ENCODE assay signal across 9 cellular contexts in genomic region chr5:58545912-58546311, GRCh38. TPM values are rescaled to one million over a fixed set of nuclear protein-coding genes. Genes with fewer than 3 reads are reported as not detected.
DNase-seq lines count a peak whose midpoint lies in the region; ATAC-seq and TF ChIP-seq lines count a peak whose summit lies in the region.
"Had no signal": no experiment of that assay in that cellular context is flagged by ENCODE, and none has a peak within 500 bp of the region (broad histone marks: within the 10 kb centered on the region; RNA-seq: fewer than 3 reads in every experiment).

No MANE protein-coding gene starts in this region.

- no peaks in the 10 kb centered on the region for H3K4me1 ChIP-seq in sigmoid colon

- H3K36me3 Mint-ChIP-seq in activated CD4-positive, alpha-beta memory T cell treated with anti-CD3 and anti-CD28 coated beads, Interleukin-2, amount 10 ng/mL, durations not matched to agents 7 days and 5 days (ENCODE audit: low read depth) = no peaks in the 10 kb centered on the region

- H3K27me3 ChIP-seq in sigmoid colon = no peaks in the 10 kb centered on the region

- H3K27ac Mint-ChIP-seq in activated CD4-positive, alpha-beta memory T cell treated with anti-CD3 and anti-CD28 coated beads, Interleukin-2, amount 10 ng/mL, durations not matched to agents 7 days and 5 days = no peak overlapping the region

- no peak for TF ChIP-seq CTCF in GM13976 (IDR thresholded peaks at IDR 0.05; ENCODE audit: borderline replicate concordance, control extremely low read depth, extremely low read depth, insufficient read depth, missing control alignments)
- TF ChIP-seq CTCF in sigmoid colon (IDR thresholded peaks at IDR 0.05) = no peak

- no peak overlapping the region for H3K4me3 ChIP-seq in sigmoid colon

- intact Hi-C loops in sigmoid colon (cut with DNase I) = no loop called here

- no peak for TF ChIP-seq EP300 in sigmoid colon (IDR thresholded peaks at IDR 0.05)

- H3K27me3 Mint-ChIP-seq in activated CD4-positive, alpha-beta memory T cell treated with anti-CD3 and anti-CD28 coated beads, Interleukin-2, amount 10 ng/mL, durations not matched to agents 7 days and 5 days = no peaks in the 10 kb centered on the region

- ATAC-seq in GM21447 (IDR thresholded peaks at IDR 0.05; ENCODE audit: unreplicated experiment) = peak; percentile 95
- ATAC-seq in HG03457 (IDR thresholded peaks at IDR 0.05; ENCODE audit: unreplicated experiment) = peak; percentile 97

- DNase-seq in GM13976 (ENCODE audit: low spot score) (peak; percentile 27), dermis blood vessel endothelial cell (peak; percentile 9), NCI-H1092 treated with DMSO at 0.1 percent for 48 hours (lab: John Stamatoyannopoulos, UW) (no peak), sigmoid colon (no peak), mucosa of gallbladder (ENCODE audit: low spot score) (no peak)
- no peak for DNase-seq in activated CD4-positive, alpha-beta memory T cell treated with anti-CD3 and anti-CD28 coated beads, Interleukin-2, amount 10 ng/mL, durations not matched to agents 7 days and 5 days

- H3K27ac ChIP-seq in sigmoid colon = no peak overlapping the region

- H3K4me1 Mint-ChIP-seq in activated CD4-positive, alpha-beta memory T cell treated with anti-CD3 and anti-CD28 coated beads, Interleukin-2, amount 10 ng/mL, durations not matched to agents 7 days and 5 days = peaks cover 2% of the 10 kb centered on the region

- H3K9me3 ChIP-seq in sigmoid colon = no peaks in the 10 kb centered on the region

- no peaks in the 10 kb centered on the region for H3K36me3 ChIP-seq in sigmoid colon

- H3K4me3 Mint-ChIP-seq in activated CD4-positive, alpha-beta memory T cell treated with anti-CD3 and anti-CD28 coated beads, Interleukin-2, amount 10 ng/mL, durations not matched to agents 7 days and 5 days = no peak overlapping the region

- no peak for TF ChIP-seq POLR2A in sigmoid colon (IDR thresholded peaks at IDR 0.05)

- in situ Hi-C loops in GM13976 (cut with MboI; ENCODE audit: low sequenced_read_pairs, unreplicated experiment) = no loop called here

- peaks cover 2% of the 10 kb centered on the region for H3K9me3 Mint-ChIP-seq in activated CD4-positive, alpha-beta memory T cell treated with anti-CD3 and anti-CD28 coated beads, Interleukin-2, amount 10 ng/mL, durations not matched to agents 7 days and 5 days

- POLR2A ChIA-PET in activated CD4-positive, alpha-beta memory T cell treated with anti-CD3 and anti-CD28 coated beads, Interleukin-2, amount 10 ng/mL, durations not matched to agents 7 days and 5 days (lab: Charles Lee) = no interaction called here

- CTCF ChIA-PET in activated CD4-positive, alpha-beta memory T cell treated with anti-CD3 and anti-CD28 coated beads, Interleukin-2, amount 10 ng/mL, durations not matched to agents 7 days and 5 days (lab: Charles Lee) = no interaction called here

RNA-seq across cellular contexts. Expression of gene RAB3C, which starts 37.0 kb away (rescaled TPM):
- 0.17 and 1.9 TPM in 2 replicates for total RNA-seq in dermis blood vessel endothelial cell
- total RNA-seq in sigmoid colon = 10 to 100 TPM in 1 of 4 donors, 1 to 10 TPM in 3; 1.9 to 17.6 (median 4.8) TPM
- 1 to 10 TPM in 1 of 3 donors, under 1 TPM in 1, not detected in 1; under 0.01 to 1.5 TPM for polyA plus RNA-seq in sigmoid colon
- total RNA-seq in mucosa of gallbladder = 1.4 TPM
- not detected for total RNA-seq in activated CD4-positive, alpha-beta memory T cell treated with anti-CD3 and anti-CD28 coated beads, Interleukin-2, amount 10 ng/mL, durations not matched to agents 7 days and 5 days

RNA-seq across cellular contexts. Expression of gene GAPT, which starts 54.7 kb away (rescaled TPM):
- total RNA-seq in dermis blood vessel endothelial cell = not detected in 2 replicates
- 1 to 10 TPM in 1 of 4 donors, under 1 TPM in 3; 0.28 to 2.5 (median 0.59) TPM for total RNA-seq in sigmoid colon
- polyA plus RNA-seq in sigmoid colon = 1 to 10 TPM in 1 of 3 donors, under 1 TPM in 2; 0.23 to 6.3 (median 0.60) TPM
- total RNA-seq in mucosa of gallbladder = 4.7 TPM
- total RNA-seq in activated CD4-positive, alpha-beta memory T cell treated with anti-CD3 and anti-CD28 coated beads, Interleukin-2, amount 10 ng/mL, durations not matched to agents 7 days and 5 days = not detected
- total RNA-seq: glomerular endothelial cell had no signal

Comparison
In these comparisons a context has a peak if more than half of its experiments do, and no peak if none do; other contexts are left out.
1. DNase-seq: peak in GM13976 (single experiment) and dermis blood vessel endothelial cell (single experiment); none in NCI-H1092 treated with DMSO at 0.1 percent for 48 hours (single experiment), sigmoid colon (single experiment), mucosa of gallbladder (single experiment) and activated CD4-positive, alpha-beta memory T cell treated with anti-CD3 and anti-CD28 coated beads, Interleukin-2, amount 10 ng/mL, durations not matched to agents 7 days and 5 days (single experiment).